Comparison of ENCODE assay signal across 8 cellular contexts in genomic region chr10:75408911-75409885, GRCh38. TPM values are rescaled to one million over a fixed set of nuclear protein-coding genes. Genes with fewer than 3 reads are reported as not detected.
DNase-seq lines count a peak whose midpoint lies in the region; ATAC-seq and TF ChIP-seq lines count a peak whose summit lies in the region.

No MANE protein-coding gene starts in this region.

- H3K27me3 ChIP-seq in BE2C (peaks cover 35% of the 10 kb centered on the region), foreskin keratinocyte (no peaks in the 10 kb centered on the region)

- TF ChIP-seq CTCF in BE2C (IDR thresholded peaks at IDR 0.05; ENCODE audit: low read depth, low read length) (no peak), foreskin keratinocyte (conservative IDR thresholded peaks at IDR 0.05) (peak; percentile 47), nephron (IDR thresholded peaks at IDR 0.05; ENCODE audit: unreplicated experiment in 3 of 3) (no peak)

- H3K36me3 Mint-ChIP-seq in activated CD8-positive, alpha-beta T cell treated with anti-CD3 and anti-CD28 coated beads, Interleukin-2, amount 10 ng/mL, durations not matched to agents 7 days and 5 days (ENCODE audit: low read depth) = no peaks in the 10 kb centered on the region
- H3K36me3 Mint-ChIP-seq in nephron (ENCODE audit: low read depth) = no peaks in the 10 kb centered on the region

- DNase-seq in BE2C (peak; percentile 56), NAMALWA (ENCODE audit: low spot score) (peak; percentile 59), foreskin keratinocyte (peak in 1 of 2 donors; percentile 83), AML-193 (lab: John Stamatoyannopoulos, UW) (no peak)
- DNase-seq in activated CD8-positive, alpha-beta T cell treated with anti-CD3 and anti-CD28 coated beads, Interleukin-2, amount 10 ng/mL, durations not matched to agents 7 days and 5 days = peak; percentile 34

- peak; percentile 70 for ATAC-seq in GM18498 (IDR thresholded peaks at IDR 0.05; ENCODE audit: unreplicated experiment)
- ATAC-seq in activated CD8-positive, alpha-beta T cell treated with anti-CD3 and anti-CD28 coated beads, Interleukin-2, amount 10 ng/mL, durations not matched to agents 7 days and 5 days = peak; percentile 60
- peak; percentile 83 for ATAC-seq in foreskin keratinocyte
- no peak for ATAC-seq in HG03097 (IDR thresholded peaks at IDR 0.05; ENCODE audit: low FRiP score, unreplicated experiment)

- peak overlapping the region; percentile 76 for H3K4me3 ChIP-seq in BE2C (ENCODE audit: low read depth, low read length)

- peak overlapping the region; percentile 57 for H3K4me3 Mint-ChIP-seq in activated CD8-positive, alpha-beta T cell treated with anti-CD3 and anti-CD28 coated beads, Interleukin-2, amount 10 ng/mL, durations not matched to agents 7 days and 5 days
- H3K4me3 Mint-ChIP-seq in nephron = peak overlapping the region; percentile 83 to 90 (median 88)

- no peak overlapping the region for H3K27ac Mint-ChIP-seq in activated CD8-positive, alpha-beta T cell treated with anti-CD3 and anti-CD28 coated beads, Interleukin-2, amount 10 ng/mL, durations not matched to agents 7 days and 5 days
- H3K27ac Mint-ChIP-seq in nephron = peak overlapping the region; percentile 87 to 96 (median 90)

- H3K9me3 ChIP-seq in BE2C = no peaks in the 10 kb centered on the region

- no peaks in the 10 kb centered on the region for H3K9me3 Mint-ChIP-seq in activated CD8-positive, alpha-beta T cell treated with anti-CD3 and anti-CD28 coated beads, Interleukin-2, amount 10 ng/mL, durations not matched to agents 7 days and 5 days (ENCODE audit: insufficient read depth)
- H3K9me3 Mint-ChIP-seq in nephron = no peaks in the 10 kb centered on the region

- peaks cover 71% of the 10 kb centered on the region for H3K27me3 Mint-ChIP-seq in activated CD8-positive, alpha-beta T cell treated with anti-CD3 and anti-CD28 coated beads, Interleukin-2, amount 10 ng/mL, durations not matched to agents 7 days and 5 days (ENCODE audit: low read depth)
- H3K27me3 Mint-ChIP-seq in nephron (ENCODE audit: low read depth) = peaks cover 41% of the 10 kb centered on the region

- H3K27ac ChIP-seq in foreskin keratinocyte = peak overlapping the region; percentile 72

- no peaks in the 10 kb centered on the region; the same call in 1 of the 2 replicates for H3K4me1 ChIP-seq in BE2C
- H3K4me1 ChIP-seq in foreskin keratinocyte = peaks cover 9% of the 10 kb centered on the region

- CTCF ChIA-PET in activated CD8-positive, alpha-beta T cell treated with anti-CD3 and anti-CD28 coated beads, Interleukin-2, amount 10 ng/mL, durations not matched to agents 7 days and 5 days (lab: Charles Lee) = no interaction called here

- POLR2A ChIA-PET in activated CD8-positive, alpha-beta T cell treated with anti-CD3 and anti-CD28 coated beads, Interleukin-2, amount 10 ng/mL, durations not matched to agents 7 days and 5 days (lab: Charles Lee) = interaction anchor here (0.9 kb wide), 1 partner anchor 20 kb away, joined by 4 read pairs; no protein-coding TSS in a partner anchor

- H3K4me1 Mint-ChIP-seq in activated CD8-positive, alpha-beta T cell treated with anti-CD3 and anti-CD28 coated beads, Interleukin-2, amount 10 ng/mL, durations not matched to agents 7 days and 5 days (ENCODE audit: low read depth) = peaks cover 19% of the 10 kb centered on the region
- H3K4me1 Mint-ChIP-seq in nephron = peaks cover 33% of the 10 kb centered on the region

- no peaks in the 10 kb centered on the region for H3K36me3 ChIP-seq in BE2C

RNA-seq across cellular contexts. Expression of gene ZNF503, which starts 7.6 kb away (rescaled TPM):
- polyA plus RNA-seq in BE2C (2012; ENCODE audit: insufficient read depth, insufficient read length, low read depth) = 21.6 TPM
- total RNA-seq in activated CD8-positive, alpha-beta T cell treated with anti-CD3 and anti-CD28 coated beads, Interleukin-2, amount 10 ng/mL, durations not matched to agents 7 days and 5 days = under 1 TPM in 1 of 2 experiments, not detected in 1; 0.26 TPM
- total RNA-seq in foreskin keratinocyte = 5.1 and 5.7 TPM in 2 replicates
- polyA plus RNA-seq in foreskin keratinocyte = 4.6 and 4.7 TPM in 2 replicates

RNA-seq across cellular contexts. Expression of gene LRMDA, which starts 22.2 kb away (rescaled TPM):
- 1.4 TPM for polyA plus RNA-seq in BE2C (2012; ENCODE audit: insufficient read depth, insufficient read length, low read depth)
- total RNA-seq in activated CD8-positive, alpha-beta T cell treated with anti-CD3 and anti-CD28 coated beads, Interleukin-2, amount 10 ng/mL, durations not matched to agents 7 days and 5 days = not detected
- total RNA-seq in foreskin keratinocyte = not detected in 2 replicates
- 0.10 TPM in 1 of 2 replicates, not detected in the other for polyA plus RNA-seq in foreskin keratinocyte

Comparison
In these comparisons a context has a peak if more than half of its experiments do, and no peak if none do; other contexts are left out.
1. DNase-seq: peak in BE2C (single experiment), NAMALWA (single experiment) and activated CD8-positive, alpha-beta T cell treated with anti-CD3 and anti-CD28 coated beads, Interleukin-2, amount 10 ng/mL, durations not matched to agents 7 days and 5 days (single experiment); none in AML-193 (0 of 2).